1 cellular context compared by ENCODE assay signal in the genomic region with DNA sequence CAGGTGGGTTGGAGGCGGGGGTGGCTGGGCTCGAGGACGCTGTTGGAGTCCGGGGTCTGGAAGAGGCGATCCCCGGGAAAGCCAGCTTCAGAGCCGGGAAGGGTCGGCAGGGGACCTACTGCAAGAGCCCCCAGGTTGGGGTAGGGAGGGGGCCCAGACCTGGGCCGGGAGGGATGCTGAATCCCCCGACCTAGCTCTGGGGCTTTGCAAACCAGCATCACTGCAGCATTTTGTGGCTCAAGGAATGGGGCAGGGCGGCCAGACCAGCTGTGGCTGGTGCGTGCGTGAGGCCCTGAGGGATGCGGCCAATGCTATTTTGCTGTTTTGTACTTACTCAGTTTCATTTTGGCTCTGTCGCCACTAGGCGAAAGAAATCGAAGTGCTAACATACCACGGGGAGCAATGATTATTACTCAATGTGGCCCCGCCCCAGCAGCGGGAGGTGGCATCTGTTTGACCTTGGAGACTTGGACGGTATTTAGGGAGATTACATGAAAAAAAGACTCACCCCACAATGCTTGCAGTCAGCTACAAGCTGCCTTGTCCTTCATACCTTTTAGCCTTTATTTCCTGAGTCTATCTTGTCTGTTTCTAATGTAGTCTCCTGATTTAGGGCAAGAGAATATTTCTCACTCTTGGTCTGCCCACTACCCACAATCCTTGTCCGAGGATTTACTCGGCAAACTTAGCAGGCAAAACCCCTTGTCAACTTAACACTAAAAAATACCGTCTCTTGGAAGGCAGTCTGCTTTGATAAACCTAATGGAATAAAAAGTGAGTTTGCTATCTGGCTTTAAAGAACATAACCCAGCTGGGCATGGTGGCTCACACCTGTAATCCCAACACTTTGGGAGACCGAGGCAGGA.
A peak's percentile ranks its signal among the peaks of the same experiment; 100 is the strongest.
TF ChIP-seq lines count a peak whose summit lies in the region.

No MANE protein-coding gene starts in this region.

TF ChIP-seq in GM12878, 131 proteins besides CTCF, POLR2A, EP300 and RAD21 (continued from another document and continues in another):
- TF ChIP-seq, protein P1, sequence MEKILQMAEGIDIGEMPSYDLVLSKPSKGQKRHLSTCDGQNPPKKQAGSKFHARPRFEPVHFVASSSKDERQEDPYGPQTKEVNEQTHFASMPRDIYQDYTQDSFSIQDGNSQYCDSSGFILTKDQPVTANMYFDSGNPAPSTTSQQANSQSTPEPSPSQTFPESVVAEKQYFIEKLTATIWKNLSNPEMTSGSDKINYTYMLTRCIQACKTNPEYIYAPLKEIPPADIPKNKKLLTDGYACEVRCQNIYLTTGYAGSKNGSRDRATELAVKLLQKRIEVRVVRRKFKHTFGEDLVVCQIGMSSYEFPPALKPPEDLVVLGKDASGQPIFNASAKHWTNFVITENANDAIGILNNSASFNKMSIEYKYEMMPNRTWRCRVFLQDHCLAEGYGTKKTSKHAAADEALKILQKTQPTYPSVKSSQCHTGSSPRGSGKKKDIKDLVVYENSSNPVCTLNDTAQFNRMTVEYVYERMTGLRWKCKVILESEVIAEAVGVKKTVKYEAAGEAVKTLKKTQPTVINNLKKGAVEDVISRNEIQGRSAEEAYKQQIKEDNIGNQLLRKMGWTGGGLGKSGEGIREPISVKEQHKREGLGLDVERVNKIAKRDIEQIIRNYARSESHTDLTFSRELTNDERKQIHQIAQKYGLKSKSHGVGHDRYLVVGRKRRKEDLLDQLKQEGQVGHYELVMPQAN (conservative IDR thresholded peaks at IDR 0.05) = peak; percentile 58
- TF ChIP-seq SPI1 (IDR thresholded peaks at IDR 0.05; ENCODE audit: borderline replicate concordance, insufficient read depth, low read depth, low read length) (no peak), RELB (IDR thresholded peaks at IDR 0.05; ENCODE audit: low read depth) (no peak), NFXL1 (IDR thresholded peaks at IDR 0.05; ENCODE audit: borderline replicate concordance) (no peak), RCOR1 (conservative IDR thresholded peaks at IDR 0.05; ENCODE audit: low read depth, low read length) (no peak), SUZ12 (IDR thresholded peaks at IDR 0.05; ENCODE audit: unreplicated experiment) (no peak), ETV6 (conservative IDR thresholded peaks at IDR 0.05 in 1 of 2, IDR thresholded peaks at IDR 0.05 in 1 of 2; ENCODE audit: borderline replicate concordance in 1 of 2, low read depth in 1 of 2) (no peak), NR2F1 (conservative IDR thresholded peaks at IDR 0.05) (peak; percentile 44), BCL11A (IDR thresholded peaks at IDR 0.05; ENCODE audit: low read depth, low read length) (0 out of 2 replicates have a peak, but pooled peaks have one; percentile 5), TCF12 (IDR thresholded peaks at IDR 0.05; ENCODE audit: low read depth, low read length) (peak; percentile 90), PAX5 (IDR thresholded peaks at IDR 0.05; ENCODE audit: borderline replicate concordance, low read depth, low read length) (0 out of 2 replicates have a peak, but pooled peaks have one; percentile 12), BMI1 (IDR thresholded peaks at IDR 0.05; ENCODE audit: borderline replicate concordance) (no peak), EZH2 (IDR thresholded peaks at IDR 0.05; ENCODE audit: borderline replicate concordance, control insufficient read depth, low read depth, low read length) (no peak), ATF7 (IDR thresholded peaks at IDR 0.05; ENCODE audit: low read depth) (peak; percentile 33), RFX5 (IDR thresholded peaks at IDR 0.05; ENCODE audit: low read depth, low read length) (0 out of 2 replicates have a peak, but pooled peaks have one; percentile 35), GATAD2B (conservative IDR thresholded peaks at IDR 0.05; ENCODE audit: low read depth) (peak; percentile 73; the same call in 1 of the 2 replicates), IKZF1 (conservative IDR thresholded peaks at IDR 0.05) (peak; percentile 59), FOXM1 (IDR thresholded peaks at IDR 0.05; ENCODE audit: low read depth, low read length) (no peak), LARP7 (IDR thresholded peaks at IDR 0.05) (peak; percentile 48; the same call in 1 of the 2 replicates), KLF5 (IDR thresholded peaks at IDR 0.05; ENCODE audit: partially characterized antibody) (no peak), CBX3 (IDR thresholded peaks at IDR 0.05; ENCODE audit: borderline replicate concordance, low read depth) (no peak), BRCA1 (IDR thresholded peaks at IDR 0.05; ENCODE audit: low read depth, low read length) (no peak), HDGF (IDR thresholded peaks at IDR 0.05) (no peak), HCFC1 (IDR thresholded peaks at IDR 0.05; ENCODE audit: low read length) (0 out of 2 replicates have a peak, but pooled peaks have one; percentile 36), RELA (IDR thresholded peaks at IDR 0.05; ENCODE audit: borderline replicate concordance, partially characterized antibody) (no peak), ZNF384 (IDR thresholded peaks at IDR 0.05; ENCODE audit: borderline replicate concordance, low read depth, low read length) (no peak), TBL1XR1 (IDR thresholded peaks at IDR 0.05; ENCODE audit: low read depth, low read length) (no peak), POU2F2 (IDR thresholded peaks at IDR 0.05; ENCODE audit: borderline replicate concordance, low read depth, low read length) (peak; percentile 83; the same call in 1 of the 3 replicates), HDAC6 (IDR thresholded peaks at IDR 0.05; ENCODE audit: unreplicated experiment) (no peak), CHD4 (IDR thresholded peaks at IDR 0.05) (no peak), MXI1 (IDR thresholded peaks at IDR 0.05; ENCODE audit: low read depth, low read length) (peak; percentile 81), REST (IDR thresholded peaks at IDR 0.05; ENCODE audit: low read depth, low read length) (no peak), SMC3 (IDR thresholded peaks at IDR 0.05; ENCODE audit: borderline replicate concordance, low read length) (no peak), HDAC2 (IDR thresholded peaks at IDR 0.05) (no peak), MTA3 (IDR thresholded peaks at IDR 0.05; ENCODE audit: borderline replicate concordance, low read length) (peak; percentile 13; the same call in 1 of the 2 replicates), IRF4 (IDR thresholded peaks at IDR 0.05; ENCODE audit: low read depth, low read length) (peak; percentile 35; the same call in 1 of the 2 replicates), NFYA (IDR thresholded peaks at IDR 0.05; ENCODE audit: borderline replicate concordance, low read depth, low read length) (no peak)
- TF ChIP-seq, protein P2, sequence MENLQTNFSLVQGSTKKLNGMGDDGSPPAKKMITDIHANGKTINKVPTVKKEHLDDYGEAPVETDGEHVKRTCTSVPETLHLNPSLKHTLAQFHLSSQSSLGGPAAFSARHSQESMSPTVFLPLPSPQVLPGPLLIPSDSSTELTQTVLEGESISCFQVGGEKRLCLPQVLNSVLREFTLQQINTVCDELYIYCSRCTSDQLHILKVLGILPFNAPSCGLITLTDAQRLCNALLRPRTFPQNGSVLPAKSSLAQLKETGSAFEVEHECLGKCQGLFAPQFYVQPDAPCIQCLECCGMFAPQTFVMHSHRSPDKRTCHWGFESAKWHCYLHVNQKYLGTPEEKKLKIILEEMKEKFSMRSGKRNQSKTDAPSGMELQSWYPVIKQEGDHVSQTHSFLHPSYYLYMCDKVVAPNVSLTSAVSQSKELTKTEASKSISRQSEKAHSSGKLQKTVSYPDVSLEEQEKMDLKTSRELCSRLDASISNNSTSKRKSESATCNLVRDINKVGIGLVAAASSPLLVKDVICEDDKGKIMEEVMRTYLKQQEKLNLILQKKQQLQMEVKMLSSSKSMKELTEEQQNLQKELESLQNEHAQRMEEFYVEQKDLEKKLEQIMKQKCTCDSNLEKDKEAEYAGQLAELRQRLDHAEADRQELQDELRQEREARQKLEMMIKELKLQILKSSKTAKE (IDR thresholded peaks at IDR 0.05; ENCODE audit: low read depth, poor library complexity, severe bottlenecking) = no peak
- TF ChIP-seq, protein P3, sequence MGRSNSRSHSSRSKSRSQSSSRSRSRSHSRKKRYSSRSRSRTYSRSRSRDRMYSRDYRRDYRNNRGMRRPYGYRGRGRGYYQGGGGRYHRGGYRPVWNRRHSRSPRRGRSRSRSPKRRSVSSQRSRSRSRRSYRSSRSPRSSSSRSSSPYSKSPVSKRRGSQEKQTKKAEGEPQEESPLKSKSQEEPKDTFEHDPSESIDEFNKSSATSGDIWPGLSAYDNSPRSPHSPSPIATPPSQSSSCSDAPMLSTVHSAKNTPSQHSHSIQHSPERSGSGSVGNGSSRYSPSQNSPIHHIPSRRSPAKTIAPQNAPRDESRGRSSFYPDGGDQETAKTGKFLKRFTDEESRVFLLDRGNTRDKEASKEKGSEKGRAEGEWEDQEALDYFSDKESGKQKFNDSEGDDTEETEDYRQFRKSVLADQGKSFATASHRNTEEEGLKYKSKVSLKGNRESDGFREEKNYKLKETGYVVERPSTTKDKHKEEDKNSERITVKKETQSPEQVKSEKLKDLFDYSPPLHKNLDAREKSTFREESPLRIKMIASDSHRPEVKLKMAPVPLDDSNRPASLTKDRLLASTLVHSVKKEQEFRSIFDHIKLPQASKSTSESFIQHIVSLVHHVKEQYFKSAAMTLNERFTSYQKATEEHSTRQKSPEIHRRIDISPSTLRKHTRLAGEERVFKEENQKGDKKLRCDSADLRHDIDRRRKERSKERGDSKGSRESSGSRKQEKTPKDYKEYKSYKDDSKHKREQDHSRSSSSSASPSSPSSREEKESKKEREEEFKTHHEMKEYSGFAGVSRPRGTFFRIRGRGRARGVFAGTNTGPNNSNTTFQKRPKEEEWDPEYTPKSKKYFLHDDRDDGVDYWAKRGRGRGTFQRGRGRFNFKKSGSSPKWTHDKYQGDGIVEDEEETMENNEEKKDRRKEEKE (IDR thresholded peaks at IDR 0.05) = no peak
- TF ChIP-seq, protein P4, sequence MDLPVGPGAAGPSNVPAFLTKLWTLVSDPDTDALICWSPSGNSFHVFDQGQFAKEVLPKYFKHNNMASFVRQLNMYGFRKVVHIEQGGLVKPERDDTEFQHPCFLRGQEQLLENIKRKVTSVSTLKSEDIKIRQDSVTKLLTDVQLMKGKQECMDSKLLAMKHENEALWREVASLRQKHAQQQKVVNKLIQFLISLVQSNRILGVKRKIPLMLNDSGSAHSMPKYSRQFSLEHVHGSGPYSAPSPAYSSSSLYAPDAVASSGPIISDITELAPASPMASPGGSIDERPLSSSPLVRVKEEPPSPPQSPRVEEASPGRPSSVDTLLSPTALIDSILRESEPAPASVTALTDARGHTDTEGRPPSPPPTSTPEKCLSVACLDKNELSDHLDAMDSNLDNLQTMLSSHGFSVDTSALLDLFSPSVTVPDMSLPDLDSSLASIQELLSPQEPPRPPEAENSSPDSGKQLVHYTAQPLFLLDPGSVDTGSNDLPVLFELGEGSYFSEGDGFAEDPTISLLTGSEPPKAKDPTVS (IDR thresholded peaks at IDR 0.05; ENCODE audit: low read depth, low read length) = no peak
- TF ChIP-seq, protein P5, sequence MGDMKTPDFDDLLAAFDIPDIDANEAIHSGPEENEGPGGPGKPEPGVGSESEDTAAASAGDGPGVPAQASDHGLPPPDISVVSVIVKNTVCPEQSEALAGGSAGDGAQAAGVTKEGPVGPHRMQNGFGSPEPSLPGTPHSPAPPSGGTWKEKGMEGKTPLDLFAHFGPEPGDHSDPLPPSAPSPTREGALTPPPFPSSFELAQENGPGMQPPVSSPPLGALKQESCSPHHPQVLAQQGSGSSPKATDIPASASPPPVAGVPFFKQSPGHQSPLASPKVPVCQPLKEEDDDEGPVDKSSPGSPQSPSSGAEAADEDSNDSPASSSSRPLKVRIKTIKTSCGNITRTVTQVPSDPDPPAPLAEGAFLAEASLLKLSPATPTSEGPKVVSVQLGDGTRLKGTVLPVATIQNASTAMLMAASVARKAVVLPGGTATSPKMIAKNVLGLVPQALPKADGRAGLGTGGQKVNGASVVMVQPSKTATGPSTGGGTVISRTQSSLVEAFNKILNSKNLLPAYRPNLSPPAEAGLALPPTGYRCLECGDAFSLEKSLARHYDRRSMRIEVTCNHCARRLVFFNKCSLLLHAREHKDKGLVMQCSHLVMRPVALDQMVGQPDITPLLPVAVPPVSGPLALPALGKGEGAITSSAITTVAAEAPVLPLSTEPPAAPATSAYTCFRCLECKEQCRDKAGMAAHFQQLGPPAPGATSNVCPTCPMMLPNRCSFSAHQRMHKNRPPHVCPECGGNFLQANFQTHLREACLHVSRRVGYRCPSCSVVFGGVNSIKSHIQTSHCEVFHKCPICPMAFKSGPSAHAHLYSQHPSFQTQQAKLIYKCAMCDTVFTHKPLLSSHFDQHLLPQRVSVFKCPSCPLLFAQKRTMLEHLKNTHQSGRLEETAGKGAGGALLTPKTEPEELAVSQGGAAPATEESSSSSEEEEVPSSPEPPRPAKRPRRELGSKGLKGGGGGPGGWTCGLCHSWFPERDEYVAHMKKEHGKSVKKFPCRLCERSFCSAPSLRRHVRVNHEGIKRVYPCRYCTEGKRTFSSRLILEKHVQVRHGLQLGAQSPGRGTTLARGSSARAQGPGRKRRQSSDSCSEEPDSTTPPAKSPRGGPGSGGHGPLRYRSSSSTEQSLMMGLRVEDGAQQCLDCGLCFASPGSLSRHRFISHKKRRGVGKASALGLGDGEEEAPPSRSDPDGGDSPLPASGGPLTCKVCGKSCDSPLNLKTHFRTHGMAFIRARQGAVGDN (IDR thresholded peaks at IDR 0.05) = no peak
